In genomic region chr5:140540227-140540626, GRCh38 we compare ENCODE assay signal across 22 cellular contexts. TPM values are rescaled to one million over a fixed set of nuclear protein-coding genes. Genes with fewer than 3 reads are reported as not detected.
"Had no signal": no experiment of that assay in that cellular context is flagged by ENCODE, and none has a peak within 500 bp of the region (broad histone marks: within the 10 kb centered on the region; RNA-seq: fewer than 3 reads in every experiment).

No MANE protein-coding gene starts in this region.

- DNase-seq: KBM-7; NCI-H1092; NCI-H1105 treated with DMSO at 0.1 percent for 48 hours; NCI-H1417 treated with DMSO at 0.1 percent for 48 hours; NCI-H146; NCI-H1694 treated with DMSO at 0.1 percent for 48 hours; NCI-H1930; NCI-H2081; NCI-H2107; NCI-H2227 treated with DMSO at 0.1 percent for 48 hours; NCI-H524; NCI-H69; NCI-H774; NK-92 treated with Interleukin-12 subunit alpha and Interleukin-12 subunit beta, amount 100 ng/mL, for 24 hours; PC-9; Peyer's patch; SHP77 treated with DMSO at 0.1 percent for 48 hours; SJCRH30 had no signal

- ATAC-seq: Right ventricle myocardium inferior, SK-N-SH treated with all-trans-retinoic acid at 6 μM for 48 hours had no signal

- H3K4me3 ChIP-seq: PC-9, Peyer's patch, SJCRH30 had no signal

- H3K4me1 ChIP-seq: Peyer's patch, SJCRH30 had no signal

- H2AFZ ChIP-seq: PC-9 had no signal

- H3K27me3 ChIP-seq: Peyer's patch, SJCRH30 had no signal

- H3K4me2 ChIP-seq: PC-9 had no signal

- H3K27ac ChIP-seq: HL-60, PC-9, Peyer's patch, SJCRH30 had no signal

- H3K9me3 ChIP-seq: Peyer's patch, SJCRH30 had no signal

RNA-seq across cellular contexts. Expression of gene EIF4EBP3, which starts 7.2 kb away (rescaled TPM):
- total RNA-seq: RPMI7951 had no signal
